Comparison of ENCODE assay signal across 8 cellular contexts in genomic region chr10:46773896-46774233, GRCh38.
DNase-seq lines count a peak whose midpoint lies in the region; ATAC-seq and TF ChIP-seq lines count a peak whose summit lies in the region.
"Not testable (repeated sequence)": the region's sequence is repeated elsewhere in the genome, so short reads cannot be mapped to it uniquely, and the experiment has no call there.

No MANE protein-coding gene starts in this region.

- POLR2A ChIA-PET in activated CD8-positive, alpha-beta T cell treated with anti-CD3 and anti-CD28 coated beads for 36 hours (lab: Charles Lee): not testable (repeated sequence)

- intact Hi-C loops in activated CD8-positive, alpha-beta T cell treated with anti-CD3 and anti-CD28 coated beads for 36 hours (cut with micrococcal nuclease): not testable (repeated sequence)

- not testable (repeated sequence) for H3K27me3 Mint-ChIP-seq in T-helper 17 cell; activated CD8-positive, alpha-beta T cell treated with anti-CD3 and anti-CD28 coated beads for 36 hours; activated naive CD4-positive, alpha-beta T cell treated with anti-CD3 and anti-CD28 coated beads, Interleukin-2, amount 50 U/mL, for 24 hours; effector memory CD8-positive, alpha-beta T cell; stimulated activated naive CD8-positive, alpha-beta T cell treated with anti-CD3 and anti-CD28 coated beads, Interleukin-15, amount 100 ng/mL, for 72 hours

- DNase-seq in D341Med (ENCODE audit: low spot score): peak; percentile 0
- peak; percentile 32 for DNase-seq in Jurkat, Clone E6-1 (ENCODE audit: low read depth, low spot score)
- DNase-seq in T-helper 17 cell; effector memory CD8-positive, alpha-beta T cell: not testable (repeated sequence)
- DNase-seq in activated CD8-positive, alpha-beta T cell treated with anti-CD3 and anti-CD28 coated beads for 36 hours: peak; percentile 64
- peak; percentile 13 for DNase-seq in stimulated activated CD4-positive, alpha-beta T cell treated with anti-CD3 and anti-CD28 coated beads, Interleukin-1b, Interleukin-23, amount 100 ng/mL, for 48 hours
- DNase-seq in stimulated activated naive CD8-positive, alpha-beta T cell treated with anti-CD3 and anti-CD28 coated beads, Interleukin-15, amount 100 ng/mL, for 72 hours: peak; percentile 7 to 13

- not testable (repeated sequence) for H3K36me3 Mint-ChIP-seq in T-helper 17 cell (ENCODE audit: low read depth); activated CD8-positive, alpha-beta T cell treated with anti-CD3 and anti-CD28 coated beads for 36 hours (ENCODE audit: low read depth); activated naive CD4-positive, alpha-beta T cell treated with anti-CD3 and anti-CD28 coated beads, Interleukin-2, amount 50 U/mL, for 24 hours; effector memory CD8-positive, alpha-beta T cell (ENCODE audit: insufficient read depth)

- H3K9me3 ChIP-seq in T-helper 17 cell (ENCODE audit: control insufficient read depth, low read length, poor library complexity, severe bottlenecking): not testable (repeated sequence)

- CTCF ChIA-PET in activated CD8-positive, alpha-beta T cell treated with anti-CD3 and anti-CD28 coated beads for 36 hours (lab: Charles Lee): not testable (repeated sequence)

- not testable (repeated sequence) for H3K4me3 ChIP-seq in Jurkat, Clone E6-1 (ENCODE audit: low read length)

- not testable (repeated sequence) for H3K27ac Mint-ChIP-seq in T-helper 17 cell; activated CD8-positive, alpha-beta T cell treated with anti-CD3 and anti-CD28 coated beads for 36 hours; activated naive CD4-positive, alpha-beta T cell treated with anti-CD3 and anti-CD28 coated beads, Interleukin-2, amount 50 U/mL, for 24 hours; effector memory CD8-positive, alpha-beta T cell; stimulated activated naive CD8-positive, alpha-beta T cell treated with anti-CD3 and anti-CD28 coated beads, Interleukin-15, amount 100 ng/mL, for 72 hours

- TF ChIP-seq CTCF in activated CD8-positive, alpha-beta T cell treated with anti-CD3 and anti-CD28 coated beads for 36 hours (IDR thresholded peaks at IDR 0.05): not testable (repeated sequence)

- not testable (repeated sequence) for H3K4me3 Mint-ChIP-seq in T-helper 17 cell; activated CD8-positive, alpha-beta T cell treated with anti-CD3 and anti-CD28 coated beads for 36 hours; effector memory CD8-positive, alpha-beta T cell; stimulated activated naive CD8-positive, alpha-beta T cell treated with anti-CD3 and anti-CD28 coated beads, Interleukin-15, amount 100 ng/mL, for 72 hours
- H3K4me3 Mint-ChIP-seq in activated naive CD4-positive, alpha-beta T cell treated with anti-CD3 and anti-CD28 coated beads, Interleukin-2, amount 50 U/mL, for 24 hours: peak overlapping the region; percentile 15

- not testable (repeated sequence) for H3K4me1 Mint-ChIP-seq in T-helper 17 cell; activated CD8-positive, alpha-beta T cell treated with anti-CD3 and anti-CD28 coated beads for 36 hours (ENCODE audit: low read depth); activated naive CD4-positive, alpha-beta T cell treated with anti-CD3 and anti-CD28 coated beads, Interleukin-2, amount 50 U/mL, for 24 hours; effector memory CD8-positive, alpha-beta T cell (ENCODE audit: low read depth in 2 of 2); stimulated activated naive CD8-positive, alpha-beta T cell treated with anti-CD3 and anti-CD28 coated beads, Interleukin-15, amount 100 ng/mL, for 72 hours

- peak; percentile 23 for ATAC-seq in T-helper 17 cell
- peak; percentile 88 for ATAC-seq in activated CD8-positive, alpha-beta T cell treated with anti-CD3 and anti-CD28 coated beads for 36 hours
- ATAC-seq in effector memory CD8-positive, alpha-beta T cell (replicated peaks): peak; percentile 19
- peak; percentile 13 for ATAC-seq in stimulated activated naive CD8-positive, alpha-beta T cell treated with anti-CD3 and anti-CD28 coated beads, Interleukin-15, amount 100 ng/mL, for 72 hours

- not testable (repeated sequence) for H3K9me3 Mint-ChIP-seq in activated CD8-positive, alpha-beta T cell treated with anti-CD3 and anti-CD28 coated beads for 36 hours; activated naive CD4-positive, alpha-beta T cell treated with anti-CD3 and anti-CD28 coated beads, Interleukin-2, amount 50 U/mL, for 24 hours; effector memory CD8-positive, alpha-beta T cell; stimulated activated naive CD8-positive, alpha-beta T cell treated with anti-CD3 and anti-CD28 coated beads, Interleukin-15, amount 100 ng/mL, for 72 hours

Comparison
In these comparisons a context has a peak if more than half of its experiments do, and no peak if none do; other contexts are left out.
1. ATAC-seq: peak in every context shown above with its lines; median percentile 88 in activated CD8-positive, alpha-beta T cell treated with anti-CD3 and anti-CD28 coated beads for 36 hours; 23 in T-helper 17 cell; 19 in effector memory CD8-positive, alpha-beta T cell; 13 in stimulated activated naive CD8-positive, alpha-beta T cell treated with anti-CD3 and anti-CD28 coated beads, Interleukin-15, amount 100 ng/mL, for 72 hours.